21 cellular contexts compared by ENCODE assay signal in genomic region chr2:67856866-67857265, GRCh38.
DNase-seq lines count a peak whose midpoint lies in the region; ATAC-seq and TF ChIP-seq lines count a peak whose summit lies in the region.
"Had no signal": no experiment of that assay in that cellular context is flagged by ENCODE, and none has a peak within 500 bp of the region (broad histone marks: within the 10 kb centered on the region; RNA-seq: fewer than 3 reads in every experiment).

No MANE protein-coding gene starts in this region.

- H3K4me2 ChIP-seq in IMR-90 (ENCODE audit: low read depth, low read length), result no peak overlapping the region
- H3K4me2 ChIP-seq: BLaER1 had no signal

- no peaks in the 10 kb centered on the region for H4K20me1 ChIP-seq in IMR-90 (ENCODE audit: insufficient read depth, low read length)
- H4K20me1 ChIP-seq: BLaER1 had no signal

- no peak overlapping the region for H3K56ac ChIP-seq in IMR-90 (ENCODE audit: extremely low read depth, insufficient read depth, low read length)

- H2AK5ac ChIP-seq in IMR-90 (ENCODE audit: low read depth, low read length), result no peak overlapping the region

- H3K4me1 ChIP-seq in IMR-90 (ENCODE audit: control insufficient read depth, insufficient read depth, low read length), result no peaks in the 10 kb centered on the region
- H3K4me1 ChIP-seq: BE2C, BLaER1 had no signal

- H2AK9ac ChIP-seq in IMR-90 (replicated peaks; ENCODE audit: low read depth, low read length, poor library complexity), result no peak overlapping the region

- no peak overlapping the region for H3K27ac Mint-ChIP-seq in activated T-helper 2 cell treated with anti-CD3 and anti-CD28 coated beads, Interferon-gamma antibody, Interleukin-2, Interleukin-4, amounts not matched to agents 10 μg/mL and 5 μg/mL and 100 μg/mL, durations not matched to agents 14 hours and 24 hours and 36 hours
- H3K27ac Mint-ChIP-seq: CD14-positive monocyte; CD4-positive, alpha-beta memory T cell; CD8-positive, alpha-beta memory T cell had no signal

- H3K36me3 ChIP-seq in IMR-90 (ENCODE audit: control insufficient read depth, insufficient read depth, low read length), result no peaks in the 10 kb centered on the region
- H3K36me3 ChIP-seq: BE2C, BLaER1 had no signal

- no peak for ATAC-seq in IMR-90 (ENCODE audit: low read depth)
- ATAC-seq: GM12878 had no signal

- BruUV-seq in IMR-90 (replicated peaks; lab: Mats Ljungman, UMichigan), result no TSS peak

- H2AFZ ChIP-seq in IMR-90 (replicated peaks; ENCODE audit: low read length, poor library complexity), result peak overlapping the region; percentile 48

- no peak overlapping the region for H4K91ac ChIP-seq in IMR-90 (ENCODE audit: insufficient read depth, low read depth, low read length)

- H3K4me3 Mint-ChIP-seq in activated T-helper 2 cell treated with anti-CD3 and anti-CD28 coated beads, Interferon-gamma antibody, Interleukin-2, Interleukin-4, amounts not matched to agents 10 μg/mL and 5 μg/mL and 100 μg/mL, durations not matched to agents 14 hours and 24 hours and 36 hours (ENCODE audit: low read depth), result no peak overlapping the region
- H3K4me3 Mint-ChIP-seq: CD14-positive monocyte; CD4-positive, alpha-beta memory T cell; CD4-positive, CD25-positive, alpha-beta regulatory T cell; CD8-positive, alpha-beta memory T cell had no signal

- no peak overlapping the region for H2BK120ac ChIP-seq in IMR-90 (ENCODE audit: low read depth, low read length)

- 60% methylated on average over 1 of the region's 3 CpGs; no CpG with 5 or more reads in 1 of the 2 experiments for WGBS in IMR-90 (ENCODE audit: extremely low coverage in 2 of 2, insufficient read length in 1 of 2), 2 experiments

- no peak overlapping the region for H2BK15ac ChIP-seq in IMR-90 (ENCODE audit: low read depth, low read length)

- CTCF ChIA-PET in IMR-90 (lab: Yijun Ruan, JAX), result no interaction called here

- no peaks in the 10 kb centered on the region for H3K9me3 Mint-ChIP-seq in activated T-helper 2 cell treated with anti-CD3 and anti-CD28 coated beads, Interferon-gamma antibody, Interleukin-2, Interleukin-4, amounts not matched to agents 10 μg/mL and 5 μg/mL and 100 μg/mL, durations not matched to agents 14 hours and 24 hours and 36 hours
- H3K9me3 Mint-ChIP-seq: CD4-positive, CD25-positive, alpha-beta regulatory T cell; CD8-positive, alpha-beta memory T cell had no signal

- H3K79me1 ChIP-seq in IMR-90 (ENCODE audit: low read depth in 1 of 2, low read length in 2 of 2), result no peaks in the 10 kb centered on the region

- H3K27me3 ChIP-seq in IMR-90 (ENCODE audit: control insufficient read depth, insufficient read depth, low read length), result peaks cover 18% of the 10 kb centered on the region
- H3K27me3 ChIP-seq: BE2C, BLaER1 had no signal

- no peak overlapping the region for H3K23ac ChIP-seq in IMR-90 (ENCODE audit: low read depth, low read length)

- intact Hi-C loops in IMR-90 (cut with micrococcal nuclease), result no loop called here
- intact Hi-C loops in activated T-helper 2 cell treated with anti-CD3 and anti-CD28 coated beads, Interferon-gamma antibody, Interleukin-2, Interleukin-4, amounts not matched to agents 10 μg/mL and 5 μg/mL and 100 μg/mL, durations not matched to agents 14 hours and 24 hours and 36 hours (cut with micrococcal nuclease), result no loop called here

- H3K9ac ChIP-seq in IMR-90 (ENCODE audit: low read depth, low read length), result no peak overlapping the region
- H3K9ac ChIP-seq: BLaER1 had no signal

- no peak overlapping the region for H3K14ac ChIP-seq in IMR-90 (replicated peaks; ENCODE audit: low read depth, low read length)

- H3K9me1 ChIP-seq in IMR-90 (ENCODE audit: insufficient read depth, low read length), result no peaks in the 10 kb centered on the region

- no peak overlapping the region for H2BK5ac ChIP-seq in IMR-90 (ENCODE audit: low read depth, low read length, poor library complexity, severe bottlenecking)

- dilution Hi-C loops in IMR-90 (cut with HindIII; ENCODE audit: low sequenced_read_pairs, unreplicated experiment), result no loop called here

- in situ Hi-C loops in IMR-90 (cut with MboI; ENCODE audit: low sequenced_read_pairs), result no loop called here

- DNase-seq in IMR-90 (no peak), cerebellar cortex (ENCODE audit: low spot score) (peak; percentile 76), GF-D8 (lab: John Stamatoyannopoulos, UW) (no peak), NCI-H1048 (lab: John Stamatoyannopoulos, UW) (no peak)
- DNase-seq in activated T-helper 2 cell treated with anti-CD3 and anti-CD28 coated beads, Interferon-gamma antibody, Interleukin-2, Interleukin-4, amounts not matched to agents 10 μg/mL and 5 μg/mL and 100 μg/mL, durations not matched to agents 14 hours and 24 hours and 36 hours (ENCODE audit: low spot score), result no peak
- DNase-seq: 8988T; ACHN; BE2C; CD4-positive, alpha-beta memory T cell; CD4-positive, CD25-positive, alpha-beta regulatory T cell; CD8-positive, alpha-beta memory T cell; COR-L47; DMS 273 treated with DMSO at 0.1 percent for 48 hours; DMS153; DMS53; DMS79; DND-41; EL had no signal

- no peak overlapping the region for H3K4ac ChIP-seq in IMR-90 (ENCODE audit: low read depth, low read length)

- POLR2A ChIA-PET in IMR-90 (lab: Charles Lee; ENCODE audit: unreplicated experiment), result no interaction called here

- no peak overlapping the region for H3K27ac ChIP-seq in IMR-90 (ENCODE audit: insufficient read depth, low read length)
- H3K27ac ChIP-seq: BLaER1 had no signal

- H3K27me3 Mint-ChIP-seq in activated T-helper 2 cell treated with anti-CD3 and anti-CD28 coated beads, Interferon-gamma antibody, Interleukin-2, Interleukin-4, amounts not matched to agents 10 μg/mL and 5 μg/mL and 100 μg/mL, durations not matched to agents 14 hours and 24 hours and 36 hours (ENCODE audit: low read depth), result no peaks in the 10 kb centered on the region
- H3K27me3 Mint-ChIP-seq: CD4-positive, CD25-positive, alpha-beta regulatory T cell had no signal

- no peak overlapping the region for H2BK20ac ChIP-seq in IMR-90 (ENCODE audit: low read depth, low read length)

- no peak for TF ChIP-seq POLR2A in IMR-90 (IDR thresholded peaks at IDR 0.05; ENCODE audit: low read depth, low read length)

- no peaks in the 10 kb centered on the region for H3K4me1 Mint-ChIP-seq in activated T-helper 2 cell treated with anti-CD3 and anti-CD28 coated beads, Interferon-gamma antibody, Interleukin-2, Interleukin-4, amounts not matched to agents 10 μg/mL and 5 μg/mL and 100 μg/mL, durations not matched to agents 14 hours and 24 hours and 36 hours (ENCODE audit: low read depth)
- H3K4me1 Mint-ChIP-seq: CD14-positive monocyte; CD4-positive, alpha-beta memory T cell; CD4-positive, CD25-positive, alpha-beta regulatory T cell; CD8-positive, alpha-beta memory T cell had no signal

- TF ChIP-seq CTCF in IMR-90 (conservative IDR thresholded peaks at IDR 0.05; ENCODE audit: low read depth, low read length), result no peak

- no peak overlapping the region for H3K4me3 ChIP-seq in IMR-90 (ENCODE audit: insufficient read depth, low read depth, low read length)
- H3K4me3 ChIP-seq: BLaER1, GM12878 had no signal

- no peaks in the 10 kb centered on the region for H3K36me3 Mint-ChIP-seq in activated T-helper 2 cell treated with anti-CD3 and anti-CD28 coated beads, Interferon-gamma antibody, Interleukin-2, Interleukin-4, amounts not matched to agents 10 μg/mL and 5 μg/mL and 100 μg/mL, durations not matched to agents 14 hours and 24 hours and 36 hours (ENCODE audit: low read depth)
- H3K36me3 Mint-ChIP-seq: CD14-positive monocyte; CD4-positive, alpha-beta memory T cell; CD4-positive, CD25-positive, alpha-beta regulatory T cell; CD8-positive, alpha-beta memory T cell had no signal

- H4K5ac ChIP-seq in IMR-90 (ENCODE audit: low read depth, low read length), result no peak overlapping the region

- no peaks in the 10 kb centered on the region for H3K9me3 ChIP-seq in IMR-90 (ENCODE audit: control insufficient read depth, insufficient read depth, low read length)
- H3K9me3 ChIP-seq: BE2C, BLaER1 had no signal

- no peak for TF ChIP-seq RAD21 in IMR-90 (IDR thresholded peaks at IDR 0.05; ENCODE audit: low read length)

- no peak overlapping the region for H4K8ac ChIP-seq in IMR-90 (ENCODE audit: low read depth in 2 of 2, low read length in 2 of 2)

- no peak overlapping the region for H3K18ac ChIP-seq in IMR-90 (ENCODE audit: low read depth, low read length)

TF ChIP-seq in IMR-90, 13 proteins besides CTCF, POLR2A, EP300 and RAD21:
- TF ChIP-seq MAFK (IDR thresholded peaks at IDR 0.05; ENCODE audit: low read depth, low read length) (no peak), MAZ (IDR thresholded peaks at IDR 0.05; ENCODE audit: borderline replicate concordance, low read depth, low read length) (no peak), SMC3 (IDR thresholded peaks at IDR 0.05; ENCODE audit: low read depth, low read length) (no peak), BHLHE40 (IDR thresholded peaks at IDR 0.05; ENCODE audit: low read depth, low read length) (no peak), RFX5 (IDR thresholded peaks at IDR 0.05; ENCODE audit: low read depth, low read length) (no peak), CHD1 (IDR thresholded peaks at IDR 0.05; ENCODE audit: low read depth, low read length) (no peak), NFE2L2 (IDR thresholded peaks at IDR 0.05; ENCODE audit: low read depth, low read length) (no peak), RCOR1 (IDR thresholded peaks at IDR 0.05; ENCODE audit: insufficient replicate concordance, low read length) (no peak), CEBPB (IDR thresholded peaks at IDR 0.05; ENCODE audit: low read depth, low read length) (no peak), FOS (IDR thresholded peaks at IDR 0.05; ENCODE audit: low read depth, low read length) (no peak), USF2 (IDR thresholded peaks at IDR 0.05; ENCODE audit: low read depth, low read length) (no peak), ELK1 (IDR thresholded peaks at IDR 0.05; ENCODE audit: borderline replicate concordance, low read depth, low read length) (no peak), MXI1 (IDR thresholded peaks at IDR 0.05; ENCODE audit: borderline replicate concordance, low read depth, low read length) (no peak)
TF ChIP-seq in IMR-90: peak in this region for 0.
